In the genomic region with DNA sequence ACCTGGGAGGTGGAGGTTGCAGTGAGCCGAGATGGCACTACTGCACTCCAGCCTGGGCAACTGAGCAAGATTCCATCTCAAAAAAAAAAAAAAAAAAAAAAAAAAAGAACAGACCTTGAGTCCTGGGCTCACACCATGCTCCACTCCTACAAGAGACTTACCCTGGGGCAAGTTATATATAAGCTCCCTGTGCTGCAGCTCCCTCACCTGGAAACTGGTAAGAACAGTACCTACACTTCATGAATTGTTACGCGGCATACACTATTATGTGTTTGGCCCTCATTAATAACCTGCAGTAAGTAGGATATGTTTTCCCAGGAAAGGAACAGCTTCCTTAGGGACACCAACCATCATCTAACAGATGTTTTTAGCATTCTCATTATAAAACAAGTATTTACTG, we compare ENCODE assay signal across 22 cellular contexts.
DNase-seq lines count a peak whose midpoint lies in the region; ATAC-seq, FAIRE-seq and TF ChIP-seq lines count a peak whose summit lies in the region.
"Had no signal": no experiment of that assay in that cellular context is flagged by ENCODE, and none has a peak within 500 bp of the region (broad histone marks: within the 10 kb centered on the region; RNA-seq: fewer than 3 reads in every experiment).

No MANE protein-coding gene starts in this region.

- no peaks in the 10 kb centered on the region for H3K4me1 ChIP-seq in left lung
- H3K4me1 ChIP-seq in neural progenitor cell: peaks cover 6% of the 10 kb centered on the region
- H3K4me1 ChIP-seq: heart right ventricle, sigmoid colon had no signal

- CTCF ChIA-PET in WTC11 (lab: Charles Lee): interaction anchor here (0.6 to 2.0 kb wide), 7 partner anchors 11 to 231 kb away, joined by 3 to 24 read pairs (median 4); no protein-coding TSS in a partner anchor

- no peaks in the 10 kb centered on the region for H3K36me3 ChIP-seq in left lung
- H3K36me3 ChIP-seq in neural progenitor cell: no peaks in the 10 kb centered on the region
- H3K36me3 ChIP-seq: cardiac muscle cell, heart right ventricle, sigmoid colon had no signal

- DNase-seq in DMS 273 (lab: John Stamatoyannopoulos, UW; ENCODE audit: unreplicated experiment) (peak; percentile 13), DMS 273 treated with DMSO at 0.1 percent for 48 hours (lab: John Stamatoyannopoulos, UW) (no peak), HCEC 1CT (peak; percentile 23), WTC11 (ENCODE audit: low spot score) (no peak), left lung (no peak), RCC 7860 (ENCODE audit: low spot score) (no peak), neural progenitor cell (ENCODE audit: low spot score) (no peak)
- DNase-seq: 8988T; activated naive CD8-positive, alpha-beta T cell treated with anti-CD3 and anti-CD28 coated beads for 36 hours; GDM1; heart right ventricle; NCI-H345; sigmoid colon; stimulated activated CD4-positive, alpha-beta T cell treated with anti-CD3 and anti-CD28 coated beads, Interleukin-4, amount 100 ng/mL, for 1 hour had no signal

- intact Hi-C loops in left lung (cut with DNase I): loop anchor here in 1 of 2 donors (10.0 kb wide), 1 partner anchor 50 kb away; no protein-coding TSS in a partner anchor

- no peaks in the 10 kb centered on the region for H4K20me1 ChIP-seq in neural progenitor cell (ENCODE audit: low read depth)

- no peaks in the 10 kb centered on the region for H3K27me3 ChIP-seq in left lung
- no peaks in the 10 kb centered on the region for H3K27me3 ChIP-seq in neural progenitor cell
- H3K27me3 ChIP-seq: cardiac muscle cell, heart right ventricle, sigmoid colon had no signal

- no peaks in the 10 kb centered on the region for H3K9me3 Mint-ChIP-seq in WTC11
- no peaks in the 10 kb centered on the region for H3K9me3 Mint-ChIP-seq in neural progenitor cell
- H3K9me3 Mint-ChIP-seq: activated CD4-positive, alpha-beta T cell treated with anti-CD3 and anti-CD28 coated beads, Interleukin-2, amount 10 ng/mL, durations not matched to agents 24 days and 14 days; activated naive CD8-positive, alpha-beta T cell treated with anti-CD3 and anti-CD28 coated beads for 36 hours; nephron; type B pancreatic cell had no signal

- H3K9me3 ChIP-seq in left lung (no peaks in the 10 kb centered on the region), neural progenitor cell (ENCODE audit: low read depth) (no peaks in the 10 kb centered on the region)
- H3K9me3 ChIP-seq: heart right ventricle, sigmoid colon had no signal

- no peaks in the 10 kb centered on the region for H3K79me2 ChIP-seq in neural progenitor cell (ENCODE audit: low read depth)

- H3K4me2 ChIP-seq in neural progenitor cell: no peak overlapping the region

- ATAC-seq in WTC11: peak; percentile 86
- peak; percentile 91 for ATAC-seq in left lung
- ATAC-seq in GM18861 (IDR thresholded peaks at IDR 0.05; ENCODE audit: unreplicated experiment): no peak

- TF ChIP-seq CTCF in WTC11 (IDR thresholded peaks at IDR 0.05) (no peak), left lung (IDR thresholded peaks at IDR 0.05) (peak in 1 of 2 donors; percentile 15), neural progenitor cell (IDR thresholded peaks at IDR 0.05) (no peak)

- H2AFZ ChIP-seq in neural progenitor cell (replicated peaks): no peak overlapping the region

- H3K4me1 Mint-ChIP-seq in WTC11 (peaks cover 20% of the 10 kb centered on the region), neural progenitor cell (peaks cover 15% of the 10 kb centered on the region)
- H3K4me1 Mint-ChIP-seq: activated CD4-positive, alpha-beta T cell treated with anti-CD3 and anti-CD28 coated beads, Interleukin-2, amount 10 ng/mL, durations not matched to agents 24 days and 14 days; activated naive CD8-positive, alpha-beta T cell treated with anti-CD3 and anti-CD28 coated beads for 36 hours had no signal

- FAIRE-seq in RCC 7860 (lab: Jason Lieb, UNC): no peak
- FAIRE-seq: GM19239 had no signal

- H3K36me3 Mint-ChIP-seq in WTC11 (no peaks in the 10 kb centered on the region), neural progenitor cell (no peaks in the 10 kb centered on the region)
- H3K36me3 Mint-ChIP-seq: activated naive CD8-positive, alpha-beta T cell treated with anti-CD3 and anti-CD28 coated beads for 36 hours; CD8-positive, alpha-beta memory T cell had no signal

- H3F3A ChIP-seq in neural progenitor cell (ENCODE audit: low read depth): peaks cover 11% of the 10 kb centered on the region

- H3K27ac Mint-ChIP-seq in WTC11 (no peak overlapping the region), neural progenitor cell (no peak overlapping the region)
- H3K27ac Mint-ChIP-seq: activated CD4-positive, alpha-beta T cell treated with anti-CD3 and anti-CD28 coated beads, Interleukin-2, amount 10 ng/mL, durations not matched to agents 24 days and 14 days; activated naive CD8-positive, alpha-beta T cell treated with anti-CD3 and anti-CD28 coated beads for 36 hours; CD8-positive, alpha-beta memory T cell; type B pancreatic cell had no signal

- POLR2A ChIA-PET in WTC11 (lab: Charles Lee): no interaction called here

- no peak overlapping the region for H3K4me3 ChIP-seq in left lung
- H3K4me3 ChIP-seq in neural progenitor cell: no peak overlapping the region
- H3K4me3 ChIP-seq: cardiac muscle cell, heart right ventricle, sigmoid colon had no signal

- no peak overlapping the region for H3K9ac ChIP-seq in neural progenitor cell

- H3K4me3 Mint-ChIP-seq in WTC11: no peak overlapping the region
- H3K4me3 Mint-ChIP-seq in neural progenitor cell: no peak overlapping the region
- H3K4me3 Mint-ChIP-seq: activated CD4-positive, alpha-beta T cell treated with anti-CD3 and anti-CD28 coated beads, Interleukin-2, amount 10 ng/mL, durations not matched to agents 24 days and 14 days; activated naive CD8-positive, alpha-beta T cell treated with anti-CD3 and anti-CD28 coated beads for 36 hours; CD8-positive, alpha-beta memory T cell; nephron; type B pancreatic cell had no signal

- no peaks in the 10 kb centered on the region; the same call in 1 of the 2 replicates for H3K27me3 Mint-ChIP-seq in WTC11 (ENCODE audit: low read depth)
- peaks cover 3% of the 10 kb centered on the region for H3K27me3 Mint-ChIP-seq in neural progenitor cell (ENCODE audit: insufficient read depth, low read depth)
- H3K27me3 Mint-ChIP-seq: type B pancreatic cell had no signal

- H3K27ac ChIP-seq in left lung: no peak overlapping the region
- H3K27ac ChIP-seq in neural progenitor cell: no peak overlapping the region
- H3K27ac ChIP-seq: cardiac muscle cell, heart right ventricle, RWPE1, sigmoid colon had no signal

TF ChIP-seq in WTC11, 78 proteins besides CTCF, POLR2A, EP300 and RAD21 (continues in another document):
- no peak for TF ChIP-seq USF1 (CRISPR knock-in tag; IDR thresholded peaks at IDR 0.05)
- TF ChIP-seq FOXJ3 (CRISPR knock-in tag; IDR thresholded peaks at IDR 0.05; ENCODE audit: borderline replicate concordance): no peak
- TF ChIP-seq FOXK1 (CRISPR knock-in tag; IDR thresholded peaks at IDR 0.05): no peak
- TF ChIP-seq USF2 (CRISPR knock-in tag; IDR thresholded peaks at IDR 0.05): no peak
- TF ChIP-seq GTF2I (CRISPR knock-in tag; conservative IDR thresholded peaks at IDR 0.05): no peak
- TF ChIP-seq ETV6 (CRISPR knock-in tag; IDR thresholded peaks at IDR 0.05): no peak
- no peak for TF ChIP-seq MYBL2 (CRISPR knock-in tag; IDR thresholded peaks at IDR 0.05)
- no peak for TF ChIP-seq NFATC4 (CRISPR knock-in tag; IDR thresholded peaks at IDR 0.05)
- TF ChIP-seq OVOL2 (CRISPR knock-in tag; IDR thresholded peaks at IDR 0.05; ENCODE audit: borderline replicate concordance): no peak
- TF ChIP-seq NR3C1 (CRISPR knock-in tag; conservative IDR thresholded peaks at IDR 0.05; ENCODE audit: low read depth): no peak
- no peak for TF ChIP-seq KAT7 (CRISPR knock-in tag; IDR thresholded peaks at IDR 0.05; ENCODE audit: borderline replicate concordance)
- TF ChIP-seq ZNF671 (CRISPR knock-in tag; IDR thresholded peaks at IDR 0.05): no peak
- TF ChIP-seq, protein P1, sequence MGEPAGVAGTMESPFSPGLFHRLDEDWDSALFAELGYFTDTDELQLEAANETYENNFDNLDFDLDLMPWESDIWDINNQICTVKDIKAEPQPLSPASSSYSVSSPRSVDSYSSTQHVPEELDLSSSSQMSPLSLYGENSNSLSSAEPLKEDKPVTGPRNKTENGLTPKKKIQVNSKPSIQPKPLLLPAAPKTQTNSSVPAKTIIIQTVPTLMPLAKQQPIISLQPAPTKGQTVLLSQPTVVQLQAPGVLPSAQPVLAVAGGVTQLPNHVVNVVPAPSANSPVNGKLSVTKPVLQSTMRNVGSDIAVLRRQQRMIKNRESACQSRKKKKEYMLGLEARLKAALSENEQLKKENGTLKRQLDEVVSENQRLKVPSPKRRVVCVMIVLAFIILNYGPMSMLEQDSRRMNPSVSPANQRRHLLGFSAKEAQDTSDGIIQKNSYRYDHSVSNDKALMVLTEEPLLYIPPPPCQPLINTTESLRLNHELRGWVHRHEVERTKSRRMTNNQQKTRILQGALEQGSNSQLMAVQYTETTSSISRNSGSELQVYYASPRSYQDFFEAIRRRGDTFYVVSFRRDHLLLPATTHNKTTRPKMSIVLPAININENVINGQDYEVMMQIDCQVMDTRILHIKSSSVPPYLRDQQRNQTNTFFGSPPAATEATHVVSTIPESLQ (CRISPR knock-in tag; IDR thresholded peaks at IDR 0.05): no peak
- no peak for TF ChIP-seq ZNF121 (CRISPR knock-in tag; IDR thresholded peaks at IDR 0.05)
- no peak for TF ChIP-seq ATF3 (CRISPR knock-in tag; conservative IDR thresholded peaks at IDR 0.05)
- no peak for TF ChIP-seq ZNF423 (CRISPR knock-in tag; IDR thresholded peaks at IDR 0.05)
- no peak for TF ChIP-seq TEAD4 (CRISPR knock-in tag; IDR thresholded peaks at IDR 0.05)
- TF ChIP-seq JUN (CRISPR knock-in tag; IDR thresholded peaks at IDR 0.05): no peak

Comparison
In these comparisons a context has a peak if more than half of its experiments do, and no peak if none do; other contexts are left out.
1. DNase-seq: peak in DMS 273 (single experiment) and HCEC 1CT (single experiment); none in DMS 273 treated with DMSO at 0.1 percent for 48 hours (single experiment), WTC11 (single experiment), left lung (0 of 2), RCC 7860 (single experiment) and neural progenitor cell (single experiment).